Comparison of ENCODE assay signal across 21 cellular contexts in genomic region chr7:87426160-87426559, GRCh38. TPM values are rescaled to one million over a fixed set of nuclear protein-coding genes. Genes with fewer than 3 reads are reported as not detected.
DNase-seq lines count a peak whose midpoint lies in the region; ATAC-seq and TF ChIP-seq lines count a peak whose summit lies in the region.
"Had no signal": no experiment of that assay in that cellular context is flagged by ENCODE, and none has a peak within 500 bp of the region (broad histone marks: within the 10 kb centered on the region; RNA-seq: fewer than 3 reads in every experiment).

No MANE protein-coding gene starts in this region.

- no CpG with 5 or more reads among the region's 3 CpGs for WGBS in H9 (ENCODE audit: extremely low coverage, insufficient read length, low lambda C conversion rate)
- 93% methylated on average over 3 of the region's 3 CpGs for WGBS in prostate gland

- H3T11ph ChIP-seq in H9 (ENCODE audit: low read length) = no peak overlapping the region

- H2BK5ac ChIP-seq in H9 (ENCODE audit: insufficient read length, low read length) = no peak overlapping the region

- H3K4me2 ChIP-seq in H9 (ENCODE audit: insufficient read depth, insufficient read length, low read length) = no peak overlapping the region
- H3K4me2 ChIP-seq: A549 had no signal

- no peaks in the 10 kb centered on the region for H3K9me3 Mint-ChIP-seq in H9
- H3K9me3 Mint-ChIP-seq: T-helper 2 cell treated with Interferon-gamma antibody and Interleukin-4, amounts not matched to agents 5 μg/mL and 100 μg/mL, for 36 hours had no signal

- H4K8ac ChIP-seq in H9 (replicated peaks; ENCODE audit: insufficient read length, low read depth, low read length) = no peak overlapping the region

- no peaks in the 10 kb centered on the region for H3K4me1 ChIP-seq in H9 (ENCODE audit: insufficient read depth, low read length)
- no peaks in the 10 kb centered on the region for H3K4me1 ChIP-seq in prostate gland (replicated peaks)
- H3K4me1 ChIP-seq: A549, SJCRH30, stomach had no signal

- H3K79me1 ChIP-seq in H9 (ENCODE audit: insufficient read depth, low read depth, low read length, poor library complexity, severe bottlenecking) = no peaks in the 10 kb centered on the region

- H2AFZ ChIP-seq in H9 (ENCODE audit: low read length) = no peak overlapping the region

- H4K20me1 ChIP-seq in H9 (ENCODE audit: control insufficient read depth, insufficient read depth, insufficient read length) = no peaks in the 10 kb centered on the region

- no peak overlapping the region for H2AK5ac ChIP-seq in H9 (ENCODE audit: insufficient read length, low read length)

- H2BK120ac ChIP-seq in H9 (ENCODE audit: low read depth, low read length, poor library complexity, severe bottlenecking) = no peak overlapping the region

- no peaks in the 10 kb centered on the region for H3K23me2 ChIP-seq in H9 (ENCODE audit: insufficient read length, low read depth, low read length, poor library complexity, severe bottlenecking)

- H3K79me2 ChIP-seq in H9 (ENCODE audit: insufficient read depth, low read length) = no peaks in the 10 kb centered on the region

- H3K27me3 ChIP-seq in H9 (ENCODE audit: insufficient read depth, low read length) (no peaks in the 10 kb centered on the region), prostate gland (replicated peaks; ENCODE audit: insufficient read depth) (no peaks in the 10 kb centered on the region)
- H3K27me3 ChIP-seq: SJCRH30, stomach had no signal

- H4K91ac ChIP-seq in H9 (ENCODE audit: insufficient read length, low read depth, low read length) = no peak overlapping the region

- no peak for TF ChIP-seq POLR2A in prostate gland (IDR thresholded peaks at IDR 0.05)

- TF ChIP-seq CTCF in H9 (conservative IDR thresholded peaks at IDR 0.05) (no peak), prostate gland (IDR thresholded peaks at IDR 0.05) (no peak)

- H4K5ac ChIP-seq in H9 (ENCODE audit: insufficient read length, low read depth, low read length) = no peak overlapping the region

- H3K27ac ChIP-seq in H9 (ENCODE audit: insufficient read length, low read depth, low read length) (no peak overlapping the region), prostate gland (no peak overlapping the region)
- H3K27ac ChIP-seq: A549, C4-2B, SJCRH30, stomach had no signal

- intact Hi-C loops in prostate gland (cut with DNase I) = no loop called here

- H3K56ac ChIP-seq in H9 (ENCODE audit: insufficient read length, low read depth, low read length) = no peak overlapping the region

- no peaks in the 10 kb centered on the region for H3K36me3 Mint-ChIP-seq in H9 (ENCODE audit: insufficient read depth in 1 of 3, low read depth in 3 of 3)

- no peak overlapping the region for H3K14ac ChIP-seq in H9 (ENCODE audit: insufficient read depth, low read length)

- H3K4ac ChIP-seq in H9 (ENCODE audit: low read depth, low read length) = no peak overlapping the region

- no peak overlapping the region for H3K18ac ChIP-seq in H9 (ENCODE audit: insufficient read length, low read depth, low read length)

- H3K27me3 Mint-ChIP-seq in H9 (ENCODE audit: low read depth) = no peaks in the 10 kb centered on the region

- no peak overlapping the region for H3K4me3 ChIP-seq in prostate gland
- H3K4me3 ChIP-seq: A549, SJCRH30, stomach had no signal

- no peak overlapping the region for H2BK12ac ChIP-seq in H9 (ENCODE audit: insufficient read length, low read depth, low read length)

- ATAC-seq in GM18511 (IDR thresholded peaks at IDR 0.05; ENCODE audit: unreplicated experiment) (peak; percentile 82), GM19452 (IDR thresholded peaks at IDR 0.05; ENCODE audit: unreplicated experiment) (peak; percentile 63), HG02763 (IDR thresholded peaks at IDR 0.05; ENCODE audit: unreplicated experiment) (peak; percentile 47), HG03439 (IDR thresholded peaks at IDR 0.05; ENCODE audit: unreplicated experiment) (peak; percentile 73), GM21423 (IDR thresholded peaks at IDR 0.05; ENCODE audit: unreplicated experiment) (no peak)
- ATAC-seq: A549 had no signal

- H3K4me3 Mint-ChIP-seq in H9 = no peak overlapping the region
- H3K4me3 Mint-ChIP-seq: neural crest cell; T-helper 2 cell treated with Interferon-gamma antibody and Interleukin-4, amounts not matched to agents 5 μg/mL and 100 μg/mL, for 36 hours had no signal

- H2BK20ac ChIP-seq in H9 (ENCODE audit: low read depth, low read length, poor library complexity, severe bottlenecking) = no peak overlapping the region

- H3K9ac ChIP-seq in H9 (ENCODE audit: extremely low read depth, insufficient read length, low read length) = no peak overlapping the region

- DNase-seq in activated effector memory CD4-positive, alpha-beta T cell treated with anti-CD3 and anti-CD28 coated beads, Interleukin-2, amount 50 U/mL, for 16 hours = no peak
- no peak for DNase-seq in H9
- no peak for DNase-seq in prostate gland (ENCODE audit: low spot score)
- DNase-seq: activated naive CD4-positive, alpha-beta T cell treated with Interleukin-2 at 50 U/mL for 16 hours; aorta; cerebellar nuclear complex; DMS53; hippocampal formation; NCI-H187; retina; SJCRH30; stomach had no signal

- no peaks in the 10 kb centered on the region for H3K36me3 ChIP-seq in prostate gland
- H3K36me3 ChIP-seq: SJCRH30, stomach had no signal

- no peak overlapping the region for H3K23ac ChIP-seq in H9 (ENCODE audit: insufficient read length, low read depth, low read length)

- no peak overlapping the region for H3K27ac Mint-ChIP-seq in H9
- H3K27ac Mint-ChIP-seq: T-helper 2 cell treated with Interferon-gamma antibody and Interleukin-4, amounts not matched to agents 5 μg/mL and 100 μg/mL, for 36 hours had no signal

- no peak overlapping the region for H2BK15ac ChIP-seq in H9 (ENCODE audit: low read depth, low read length)

- no peaks in the 10 kb centered on the region for H3K9me3 ChIP-seq in H9 (ENCODE audit: control insufficient read depth, low read depth, low read length)
- no peaks in the 10 kb centered on the region for H3K9me3 ChIP-seq in prostate gland
- H3K9me3 ChIP-seq: A549, SJCRH30, stomach had no signal

- no peaks in the 10 kb centered on the region for H3K4me1 Mint-ChIP-seq in H9
- H3K4me1 Mint-ChIP-seq: neural crest cell had no signal

RNA-seq across cellular contexts. Expression of gene ABCB4, which starts 49.3 kb away (rescaled TPM):
- total RNA-seq in H9 (2021) = 0.20 and 0.26 TPM in 2 replicates
- total RNA-seq in prostate gland = 1 to 10 TPM in 1 of 2 donors, under 1 TPM in 1; 0.05 to 1.1 TPM
